ENCODE assay signal across 4 cellular contexts in genomic region chr2:240078631-240079030, GRCh38. TPM values are rescaled to one million over a fixed set of nuclear protein-coding genes. Genes with fewer than 3 reads are reported as not detected.
"Had no signal": no experiment of that assay in that cellular context is flagged by ENCODE, and none has a peak within 500 bp of the region (broad histone marks: within the 10 kb centered on the region; RNA-seq: fewer than 3 reads in every experiment).

No MANE protein-coding gene starts in this region.

- H3K4me3 ChIP-seq: GM12878 had no signal

- DNase-seq: GDM1, GF-D8 had no signal

RNA-seq across cellular contexts. Expression of gene OR6B3, which starts 25.3 kb away (rescaled TPM):
- total RNA-seq: G401, GM12878 had no signal

RNA-seq across cellular contexts. Expression of gene OR6B2, which starts 48.4 kb away (rescaled TPM):
- total RNA-seq: G401, GM12878 had no signal
